Comparison of ENCODE assay signal across 16 cellular contexts in the genomic region with DNA sequence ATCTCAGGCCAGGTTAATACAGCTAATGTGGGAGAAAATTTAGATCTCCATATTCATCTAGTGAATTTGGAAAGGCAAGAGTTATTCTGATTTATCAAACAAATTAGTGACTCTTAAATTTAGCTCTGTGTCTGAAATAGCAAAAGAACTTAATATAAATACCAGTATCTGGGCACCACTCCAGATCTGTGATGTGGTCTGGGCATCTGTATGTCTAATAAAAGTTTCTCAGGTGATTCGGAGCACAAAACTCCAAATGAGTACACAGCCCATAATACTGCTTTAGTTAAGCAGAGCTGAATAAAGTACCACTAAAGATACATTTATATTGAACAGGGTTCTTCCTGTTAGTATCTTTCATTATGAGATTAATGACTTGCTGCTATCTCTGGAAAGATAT.
DNase-seq lines count a peak whose midpoint lies in the region; ATAC-seq and TF ChIP-seq lines count a peak whose summit lies in the region.
"Had no signal": no experiment of that assay in that cellular context is flagged by ENCODE, and none has a peak within 500 bp of the region (broad histone marks: within the 10 kb centered on the region; RNA-seq: fewer than 3 reads in every experiment).

No MANE protein-coding gene starts in this region.

- H3K4me1 ChIP-seq in GM23338 (ENCODE audit: insufficient read depth), result peaks cover 5% of the 10 kb centered on the region; the same call in 1 of the 2 replicates

- ATAC-seq in GM23338 (no peak), HG02885 (IDR thresholded peaks at IDR 0.05; ENCODE audit: poor library complexity, unreplicated experiment) (no peak)
- ATAC-seq in stimulated activated naive CD8-positive, alpha-beta T cell treated with anti-CD3 and anti-CD28 coated beads, Interleukin-15, amount 100 ng/mL, for 72 hours, result no peak

- 0 out of 2 replicates have a peak overlapping the region, but pooled peaks have one; percentile 76 for H3K4me2 ChIP-seq in GM23338

- H3K27me3 Mint-ChIP-seq in GM23338 (ENCODE audit: insufficient read depth, low read depth, poor library complexity), result peaks cover 5% of the 10 kb centered on the region
- no peaks in the 10 kb centered on the region for H3K27me3 Mint-ChIP-seq in progenitor cell of endocrine pancreas
- peaks cover 8% of the 10 kb centered on the region for H3K27me3 Mint-ChIP-seq in stimulated activated naive CD8-positive, alpha-beta T cell treated with anti-CD3 and anti-CD28 coated beads, Interleukin-15, amount 100 ng/mL, for 72 hours

- H3K36me3 ChIP-seq in GM23338 (ENCODE audit: insufficient read depth), result no peaks in the 10 kb centered on the region
- H3K36me3 ChIP-seq: ovary, thoracic aorta had no signal

- TF ChIP-seq CTCF in GM23338 (conservative IDR thresholded peaks at IDR 0.05; ENCODE audit: low read depth in 2 of 2) (no peak), progenitor cell of endocrine pancreas (IDR thresholded peaks at IDR 0.05; ENCODE audit: unreplicated experiment) (no peak)

- no peaks in the 10 kb centered on the region for H4K20me1 ChIP-seq in GM23338 (replicated peaks; ENCODE audit: insufficient read depth)

- H3K27me3 ChIP-seq in GM23338 (ENCODE audit: insufficient read depth), result no peaks in the 10 kb centered on the region
- H3K27me3 ChIP-seq: ovary had no signal

- H3K4me3 Mint-ChIP-seq in GM23338, result peak overlapping the region; percentile 78; the same call in 2 of the 3 replicates
- peak overlapping the region; percentile 59 for H3K4me3 Mint-ChIP-seq in progenitor cell of endocrine pancreas (ENCODE audit: low read depth)
- no peak overlapping the region for H3K4me3 Mint-ChIP-seq in stimulated activated naive CD8-positive, alpha-beta T cell treated with anti-CD3 and anti-CD28 coated beads, Interleukin-15, amount 100 ng/mL, for 72 hours
- H3K4me3 Mint-ChIP-seq: T-helper 2 cell treated with Interferon-gamma antibody and Interleukin-4, amounts not matched to agents 5 μg/mL and 100 μg/mL, for 36 hours had no signal

- H3F3A ChIP-seq in GM23338 (replicated peaks; ENCODE audit: low read depth), result no peaks in the 10 kb centered on the region

- no peak overlapping the region; the same call in 1 of the 2 replicates for H2AFZ ChIP-seq in GM23338
- H2AFZ ChIP-seq: GM23248 had no signal

- H3K27ac ChIP-seq in GM23338 (ENCODE audit: low read depth), result no peak overlapping the region
- H3K27ac ChIP-seq: GM23248, HL-60, ovary had no signal

- peak overlapping the region; percentile 54; the same call in 1 of the 2 replicates for H3K4me3 ChIP-seq in GM23338
- H3K4me3 ChIP-seq: GM23248, ovary had no signal

- no peaks in the 10 kb centered on the region for H3K79me2 ChIP-seq in GM23338 (replicated peaks; ENCODE audit: insufficient read depth)

- H3K27ac Mint-ChIP-seq in GM23338 (no peak overlapping the region), progenitor cell of endocrine pancreas (peak overlapping the region; percentile 96)
- H3K27ac Mint-ChIP-seq in stimulated activated naive CD8-positive, alpha-beta T cell treated with anti-CD3 and anti-CD28 coated beads, Interleukin-15, amount 100 ng/mL, for 72 hours, result no peak overlapping the region
- H3K27ac Mint-ChIP-seq: T-helper 2 cell treated with Interferon-gamma antibody and Interleukin-4, amounts not matched to agents 5 μg/mL and 100 μg/mL, for 36 hours had no signal

- no peaks in the 10 kb centered on the region for H3K9me2 ChIP-seq in GM23338 (ENCODE audit: insufficient read depth)

- H3K4me1 Mint-ChIP-seq in GM23338 (peaks cover 17% of the 10 kb centered on the region), progenitor cell of endocrine pancreas (ENCODE audit: low read depth) (peaks cover 36% of the 10 kb centered on the region)
- no peaks in the 10 kb centered on the region for H3K4me1 Mint-ChIP-seq in stimulated activated naive CD8-positive, alpha-beta T cell treated with anti-CD3 and anti-CD28 coated beads, Interleukin-15, amount 100 ng/mL, for 72 hours

- H3K9me3 Mint-ChIP-seq in GM23338 (peaks cover 19% of the 10 kb centered on the region; the same call in 2 of the 3 replicates), progenitor cell of endocrine pancreas (ENCODE audit: low read depth) (peaks cover 10% of the 10 kb centered on the region)
- H3K9me3 Mint-ChIP-seq in stimulated activated naive CD8-positive, alpha-beta T cell treated with anti-CD3 and anti-CD28 coated beads, Interleukin-15, amount 100 ng/mL, for 72 hours, result no peaks in the 10 kb centered on the region
- H3K9me3 Mint-ChIP-seq: T-helper 2 cell treated with Interferon-gamma antibody and Interleukin-4, amounts not matched to agents 5 μg/mL and 100 μg/mL, for 36 hours had no signal

- H3K36me3 Mint-ChIP-seq in GM23338 (ENCODE audit: low read depth) (peaks cover 9% of the 10 kb centered on the region; the same call in 2 of the 3 replicates), progenitor cell of endocrine pancreas (ENCODE audit: insufficient read depth) (peaks cover 5% of the 10 kb centered on the region)

- DNase-seq in GM23338 (ENCODE audit: low spot score), result no peak
- DNase-seq in NCI-H146 treated with DMSO at 0.1 percent for 48 hours (lab: John Stamatoyannopoulos, UW; ENCODE audit: unreplicated experiment), result peak; percentile 45
- peak; percentile 53 for DNase-seq in astrocyte of the hippocampus (ENCODE audit: low read depth, low spot score)
- no peak for DNase-seq in progenitor cell of endocrine pancreas (ENCODE audit: low spot score, unreplicated experiment)
- DNase-seq in activated gamma-delta T cell (lab: John Stamatoyannopoulos, UW), result no peak
- no peak for DNase-seq in stimulated activated naive CD8-positive, alpha-beta T cell treated with anti-CD3 and anti-CD28 coated beads, Interleukin-15, amount 100 ng/mL, for 72 hours
- DNase-seq: activated CD4-positive, CD25-positive, alpha-beta regulatory T cell treated with anti-CD3 and anti-CD28 coated beads, Interleukin-2, amount 50 U/mL, for 72 hours; activated effector memory CD4-positive, alpha-beta T cell treated with Interleukin-2 at 50 U/mL for 16 hours; amniotic stem cell; GM23248; KG1 had no signal

TF ChIP-seq in GM23338, 12 proteins besides CTCF, POLR2A, EP300 and RAD21 (continues in another document):
- no peak for TF ChIP-seq ZNF331 (CRISPR knock-in tag; IDR thresholded peaks at IDR 0.05; ENCODE audit: low read depth)
- TF ChIP-seq JUNB (IDR thresholded peaks at IDR 0.05; ENCODE audit: unreplicated experiment), result no peak
- TF ChIP-seq, protein P1, sequence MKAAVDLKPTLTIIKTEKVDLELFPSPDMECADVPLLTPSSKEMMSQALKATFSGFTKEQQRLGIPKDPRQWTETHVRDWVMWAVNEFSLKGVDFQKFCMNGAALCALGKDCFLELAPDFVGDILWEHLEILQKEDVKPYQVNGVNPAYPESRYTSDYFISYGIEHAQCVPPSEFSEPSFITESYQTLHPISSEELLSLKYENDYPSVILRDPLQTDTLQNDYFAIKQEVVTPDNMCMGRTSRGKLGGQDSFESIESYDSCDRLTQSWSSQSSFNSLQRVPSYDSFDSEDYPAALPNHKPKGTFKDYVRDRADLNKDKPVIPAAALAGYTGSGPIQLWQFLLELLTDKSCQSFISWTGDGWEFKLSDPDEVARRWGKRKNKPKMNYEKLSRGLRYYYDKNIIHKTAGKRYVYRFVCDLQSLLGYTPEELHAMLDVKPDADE (IDR thresholded peaks at IDR 0.05), result no peak
- TF ChIP-seq CREB1 (CRISPR knock-in tag; IDR thresholded peaks at IDR 0.05; ENCODE audit: low read depth), result no peak
- TF ChIP-seq EZH2phosphoT487 (IDR thresholded peaks at IDR 0.05; ENCODE audit: unreplicated experiment), result no peak
- TF ChIP-seq NANOG (IDR thresholded peaks at IDR 0.05; ENCODE audit: borderline replicate concordance), result no peak
- TF ChIP-seq ZNF114 (CRISPR knock-in tag; IDR thresholded peaks at IDR 0.05), result no peak
- no peak for TF ChIP-seq POLR2AphosphoS5 (IDR thresholded peaks at IDR 0.05; ENCODE audit: low read depth)
- no peak for TF ChIP-seq STAT1 (IDR thresholded peaks at IDR 0.05; ENCODE audit: unreplicated experiment)
- no peak for TF ChIP-seq EZH2 (IDR thresholded peaks at IDR 0.05; ENCODE audit: low read depth, unreplicated experiment)

Comparison
In these comparisons a context has a peak if more than half of its experiments do, and no peak if none do; other contexts are left out.
1. DNase-seq: peak in NCI-H146 treated with DMSO at 0.1 percent for 48 hours (single experiment) and astrocyte of the hippocampus (single experiment); none in GM23338 (single experiment), progenitor cell of endocrine pancreas (single experiment), activated gamma-delta T cell (single experiment) and stimulated activated naive CD8-positive, alpha-beta T cell treated with anti-CD3 and anti-CD28 coated beads, Interleukin-15, amount 100 ng/mL, for 72 hours (0 of 2).
2. H3K4me3 Mint-ChIP-seq: peak in GM23338 (single experiment) and progenitor cell of endocrine pancreas (single experiment); none in stimulated activated naive CD8-positive, alpha-beta T cell treated with anti-CD3 and anti-CD28 coated beads, Interleukin-15, amount 100 ng/mL, for 72 hours (0 of 2).